Comparison of ENCODE assay signal across 30 cellular contexts in genomic region chr18:27969206-27969605, GRCh38.
"Had no signal": no experiment of that assay in that cellular context is flagged by ENCODE, and none has a peak within 500 bp of the region (broad histone marks: within the 10 kb centered on the region; RNA-seq: fewer than 3 reads in every experiment).

No MANE protein-coding gene starts in this region.

- H3K27ac Mint-ChIP-seq: activated CD4-positive, alpha-beta T cell treated with anti-CD3 and anti-CD28 coated beads, Interleukin-2, amount 10 ng/mL, durations not matched to agents 24 days and 14 days; activated CD8-positive, alpha-beta T cell treated with anti-CD3 and anti-CD28 coated beads for 36 hours; activated naive CD8-positive, alpha-beta T cell treated with anti-CD3 and anti-CD28 coated beads for 36 hours; activated T-cell treated with anti-CD3 and anti-CD28 coated beads, Interleukin-2, amount 50 U/mL, for 72 hours; activated T-helper 17 cell treated with anti-CD3 and anti-CD28 coated beads, Interleukin-2, amount 50 U/mL, for 72 hours; T-helper 1 cell treated with Interleukin-12 subunit alpha and Interleukin-12 subunit beta and Interleukin-4 antibody, amounts not matched to agents 30 μg/mL and 1 μg/mL, for 36 hours; T-helper 2 cell treated with Interferon-gamma antibody and Interleukin-4, amounts not matched to agents 5 μg/mL and 100 μg/mL, for 36 hours had no signal

- H3K27ac ChIP-seq: brain microvascular endothelial cell, PC-9, SJCRH30, SK-N-MC had no signal

- H3K36me3 ChIP-seq: brain microvascular endothelial cell, MG63, SJCRH30 had no signal

- H3K4me2 ChIP-seq: PC-9 had no signal

- H3K4me1 Mint-ChIP-seq: activated CD4-positive, alpha-beta T cell treated with anti-CD3 and anti-CD28 coated beads, Interleukin-2, amount 10 ng/mL, durations not matched to agents 24 days and 14 days; activated naive CD8-positive, alpha-beta T cell treated with anti-CD3 and anti-CD28 coated beads for 36 hours; activated T-helper 17 cell treated with anti-CD3 and anti-CD28 coated beads, Interleukin-2, amount 50 U/mL, for 72 hours; central memory CD8-positive, alpha-beta T cell had no signal

- H3K27me3 ChIP-seq: brain microvascular endothelial cell, MG63, SJCRH30 had no signal

- H3K4me3 Mint-ChIP-seq: activated CD4-positive, alpha-beta T cell treated with anti-CD3 and anti-CD28 coated beads, Interleukin-2, amount 10 ng/mL, durations not matched to agents 24 days and 14 days; activated CD8-positive, alpha-beta T cell treated with anti-CD3 and anti-CD28 coated beads for 36 hours; activated naive CD8-positive, alpha-beta T cell treated with anti-CD3 and anti-CD28 coated beads for 36 hours; activated T-cell treated with anti-CD3 and anti-CD28 coated beads, Interleukin-2, amount 50 U/mL, for 72 hours; activated T-helper 17 cell treated with anti-CD3 and anti-CD28 coated beads, Interleukin-2, amount 50 U/mL, for 72 hours; central memory CD8-positive, alpha-beta T cell; T-helper 1 cell treated with Interleukin-12 subunit alpha and Interleukin-12 subunit beta and Interleukin-4 antibody, amounts not matched to agents 30 μg/mL and 1 μg/mL, for 36 hours; T-helper 2 cell treated with Interferon-gamma antibody and Interleukin-4, amounts not matched to agents 5 μg/mL and 100 μg/mL, for 36 hours had no signal

- H3K27me3 Mint-ChIP-seq: activated CD4-positive, alpha-beta T cell treated with anti-CD3 and anti-CD28 coated beads, Interleukin-2, amount 10 ng/mL, durations not matched to agents 24 days and 14 days; activated CD8-positive, alpha-beta T cell treated with anti-CD3 and anti-CD28 coated beads for 36 hours; activated naive CD8-positive, alpha-beta T cell treated with anti-CD3 and anti-CD28 coated beads for 36 hours; activated T-helper 17 cell treated with anti-CD3 and anti-CD28 coated beads, Interleukin-2, amount 50 U/mL, for 72 hours; central memory CD8-positive, alpha-beta T cell had no signal

- DNase-seq: activated CD4-positive, alpha-beta T cell treated with anti-CD3 and anti-CD28 coated beads, Interleukin-2, amount 10 ng/mL, durations not matched to agents 24 days and 14 days; activated CD4-positive, alpha-beta T cell treated with anti-CD3 and anti-CD28 coated beads, Interleukin-2, amount 50 U/mL, for 4 hours; activated CD8-positive, alpha-beta T cell treated with anti-CD3 and anti-CD28 coated beads for 36 hours; activated effector memory CD4-positive, alpha-beta T cell treated with anti-CD3 and anti-CD28 coated beads, Interleukin-2, amount 50 U/mL, for 16 hours; activated naive CD4-positive, alpha-beta T cell; activated naive CD4-positive, alpha-beta T cell treated with anti-CD3 and anti-CD28 coated beads, Interleukin-2, amount 50 U/mL, for 16 hours; activated naive CD8-positive, alpha-beta T cell treated with anti-CD3 and anti-CD28 coated beads for 36 hours; activated T-cell treated with anti-CD3 and anti-CD28 coated beads, Interleukin-2, amount 50 U/mL, for 1 hour; activated T-cell treated with anti-CD3 and anti-CD28 coated beads, Interleukin-2, amount 50 U/mL, for 72 hours; amniotic stem cell; aorta; brain microvascular endothelial cell; Kasumi-1; KG1; MG63; NCI-H1048; NCI-H1436 treated with DMSO at 0.1 percent for 48 hours; NCI-H1694 treated with DMSO at 0.1 percent for 48 hours; NCI-H2029; NCI-H510A; NCI-H526; NCI-H748 treated with DMSO at 0.1 percent for 48 hours; PC-9; SHP77; SJCRH30 had no signal

- H3K4me3 ChIP-seq: MG63, PC-9, SJCRH30, SK-N-MC had no signal

- ATAC-seq: activated CD8-positive, alpha-beta T cell treated with anti-CD3 and anti-CD28 coated beads for 36 hours; activated T-cell treated with anti-CD3 and anti-CD28 coated beads, Interleukin-2, amount 50 U/mL, for 72 hours; activated T-helper 17 cell treated with anti-CD3 and anti-CD28 coated beads, Interleukin-2, amount 50 U/mL, for 72 hours had no signal

- H3K9me3 ChIP-seq: MG63, SJCRH30 had no signal

- H3K9me3 Mint-ChIP-seq: activated CD4-positive, alpha-beta T cell treated with anti-CD3 and anti-CD28 coated beads, Interleukin-2, amount 10 ng/mL, durations not matched to agents 24 days and 14 days; activated CD8-positive, alpha-beta T cell treated with anti-CD3 and anti-CD28 coated beads for 36 hours had no signal

- H3K36me3 Mint-ChIP-seq: activated naive CD8-positive, alpha-beta T cell treated with anti-CD3 and anti-CD28 coated beads for 36 hours had no signal

- H2AFZ ChIP-seq: PC-9 had no signal

- H3K4me1 ChIP-seq: SJCRH30 had no signal
